In the genomic region with DNA sequence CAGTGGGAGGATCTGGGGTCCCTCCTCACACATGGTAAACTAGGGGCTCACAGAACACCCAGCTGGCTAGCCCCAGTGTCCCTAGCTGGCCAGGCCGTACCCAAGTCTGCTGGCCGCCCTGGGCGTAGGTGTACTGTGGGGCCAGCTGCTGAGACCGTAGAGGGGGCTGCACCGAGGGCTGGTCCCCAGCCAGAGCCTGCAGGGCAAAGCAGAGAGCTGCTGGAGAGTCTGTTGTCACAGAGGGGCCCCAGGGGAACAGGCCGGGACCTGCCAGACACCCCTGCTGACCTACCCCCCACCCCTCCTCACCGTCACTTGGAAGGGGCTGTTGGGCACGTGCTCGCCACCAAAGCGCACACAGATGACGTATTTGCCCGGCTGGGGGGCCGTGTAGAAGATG, we compare ENCODE assay signal across 17 cellular contexts. TPM values are rescaled to one million over a fixed set of nuclear protein-coding genes. Genes with fewer than 3 reads are reported as not detected.
DNase-seq lines count a peak whose midpoint lies in the region; ATAC-seq and TF ChIP-seq lines count a peak whose summit lies in the region.
"Had no signal": no experiment of that assay in that cellular context is flagged by ENCODE, and none has a peak within 500 bp of the region (broad histone marks: within the 10 kb centered on the region; RNA-seq: fewer than 3 reads in every experiment).

No MANE protein-coding gene starts in this region.

- peak overlapping the region; percentile 72 for H3K27ac ChIP-seq in rectal smooth muscle tissue (ENCODE audit: low read depth, low read length)
- H3K27ac ChIP-seq in colonic mucosa = no peak overlapping the region
- H3K27ac ChIP-seq: HL-60, PC-9 had no signal

- intact Hi-C loops in natural killer cell (cut with micrococcal nuclease) = no loop called here
- intact Hi-C loops in sciatic nerve (cut with DNase I) = no loop called here
- intact Hi-C loops in colonic mucosa (cut with DNase I) = no loop called here

- H3K27me3 Mint-ChIP-seq in natural killer cell (ENCODE audit: low read depth in 2 of 2) = no peaks in the 10 kb centered on the region
- H3K27me3 Mint-ChIP-seq in natural killer cell treated with Interleukin-12 subunit alpha and Interleukin-12 subunit beta and Interleukin-15 and Interleukin-18, amount 100 ng/mL, for 72 hours = no peaks in the 10 kb centered on the region
- H3K27me3 Mint-ChIP-seq in central memory CD8-positive, alpha-beta T cell = no peaks in the 10 kb centered on the region

- peaks cover 25 to 26% of the 10 kb centered on the region in 2 donors for H3K4me1 Mint-ChIP-seq in natural killer cell
- H3K4me1 Mint-ChIP-seq in natural killer cell treated with Interleukin-12 subunit alpha and Interleukin-12 subunit beta and Interleukin-15 and Interleukin-18, amount 100 ng/mL, for 72 hours (ENCODE audit: low read depth in 2 of 2) = peaks cover 5 to 28% of the 10 kb centered on the region in 2 donors
- peaks cover 18% of the 10 kb centered on the region for H3K4me1 Mint-ChIP-seq in central memory CD8-positive, alpha-beta T cell

- no peak overlapping the region for H3K9ac ChIP-seq in rectal smooth muscle tissue (ENCODE audit: low read length)
- no peak overlapping the region for H3K9ac ChIP-seq in colonic mucosa (ENCODE audit: low read depth in 2 of 2, low read length in 2 of 2)

- DNase-seq in natural killer cell = no peak
- no peak for DNase-seq in natural killer cell treated with Interleukin-12 subunit alpha and Interleukin-12 subunit beta and Interleukin-15 and Interleukin-18, amount 100 ng/mL, for 72 hours (ENCODE audit: low spot score)
- DNase-seq in central memory CD8-positive, alpha-beta T cell (ENCODE audit: low spot score in 2 of 2) = peak in 1 of 2 donors; percentile 7
- DNase-seq in sciatic nerve (ENCODE audit: low spot score) = no peak
- DNase-seq in colonic mucosa = no peak
- DNase-seq in stimulated activated CD4-positive, alpha-beta T cell treated with anti-CD3 and anti-CD28 coated beads, Interleukin-1b, Interleukin-23, amount 100 ng/mL, for 48 hours = no peak
- DNase-seq: DMS79 treated with DMSO at 0.1 percent for 48 hours, GDM1, MM.1S, NCI-H1105 treated with DMSO at 0.1 percent for 48 hours, NCI-H187 treated with DMSO at 0.1 percent for 48 hours, NCI-H446 treated with DMSO at 0.1 percent for 48 hours, NCI-H748 treated with DMSO at 0.1 percent for 48 hours, SHP77 had no signal

- no peak overlapping the region for H3K4me3 ChIP-seq in rectal smooth muscle tissue (ENCODE audit: low read length)
- no peak overlapping the region for H3K4me3 ChIP-seq in colonic mucosa
- H3K4me3 ChIP-seq: PC-9 had no signal

- H3K27me3 ChIP-seq in rectal smooth muscle tissue (ENCODE audit: control insufficient read depth, insufficient read depth, low read length) = no peaks in the 10 kb centered on the region
- no peaks in the 10 kb centered on the region for H3K27me3 ChIP-seq in colonic mucosa

- no peaks in the 10 kb centered on the region for H3K9me3 Mint-ChIP-seq in natural killer cell
- no peaks in the 10 kb centered on the region for H3K9me3 Mint-ChIP-seq in natural killer cell treated with Interleukin-12 subunit alpha and Interleukin-12 subunit beta and Interleukin-15 and Interleukin-18, amount 100 ng/mL, for 72 hours
- no peaks in the 10 kb centered on the region for H3K9me3 Mint-ChIP-seq in central memory CD8-positive, alpha-beta T cell

- H3K4me1 ChIP-seq in rectal smooth muscle tissue (ENCODE audit: control insufficient read depth, insufficient read depth, low read length) (no peaks in the 10 kb centered on the region), colonic mucosa (peaks cover 8% of the 10 kb centered on the region)

- no peaks in the 10 kb centered on the region for H3K9me3 ChIP-seq in colonic mucosa

- H3K27ac Mint-ChIP-seq in natural killer cell = peak overlapping the region; percentile 66 to 100
- H3K27ac Mint-ChIP-seq in natural killer cell treated with Interleukin-12 subunit alpha and Interleukin-12 subunit beta and Interleukin-15 and Interleukin-18, amount 100 ng/mL, for 72 hours = no peak overlapping the region
- H3K27ac Mint-ChIP-seq in central memory CD8-positive, alpha-beta T cell (ENCODE audit: low read depth) = peak overlapping the region; percentile 74

- ATAC-seq in natural killer cell (no peak), sciatic nerve (no peak)
- ATAC-seq in natural killer cell treated with Interleukin-12 subunit alpha and Interleukin-12 subunit beta and Interleukin-15 and Interleukin-18, amount 100 ng/mL, for 72 hours = no peak
- no peak for ATAC-seq in central memory CD8-positive, alpha-beta T cell (replicated peaks; ENCODE audit: extremely low read depth, poor library complexity, severe bottlenecking)

- TF ChIP-seq CTCF in natural killer cell (IDR thresholded peaks at IDR 0.05) (no peak), colonic mucosa (IDR thresholded peaks at IDR 0.05) (no peak)

- H3K36me3 ChIP-seq in rectal smooth muscle tissue (ENCODE audit: control insufficient read depth, insufficient read depth, low read length) (peaks cover 63% of the 10 kb centered on the region), colonic mucosa (no peaks in the 10 kb centered on the region)

- H3K4me3 Mint-ChIP-seq in natural killer cell = no peak overlapping the region
- H3K4me3 Mint-ChIP-seq in natural killer cell treated with Interleukin-12 subunit alpha and Interleukin-12 subunit beta and Interleukin-15 and Interleukin-18, amount 100 ng/mL, for 72 hours = no peak overlapping the region
- no peak overlapping the region for H3K4me3 Mint-ChIP-seq in central memory CD8-positive, alpha-beta T cell

- H3K36me3 Mint-ChIP-seq in natural killer cell = no peaks in the 10 kb centered on the region
- no peaks in the 10 kb centered on the region for H3K36me3 Mint-ChIP-seq in natural killer cell treated with Interleukin-12 subunit alpha and Interleukin-12 subunit beta and Interleukin-15 and Interleukin-18, amount 100 ng/mL, for 72 hours
- H3K36me3 Mint-ChIP-seq in central memory CD8-positive, alpha-beta T cell (ENCODE audit: insufficient read depth) = peaks cover 83% of the 10 kb centered on the region

RNA-seq across cellular contexts. Expression of a gene that starts 19.9 kb away (rescaled TPM):
- total RNA-seq in natural killer cell = 1,000 to 10,000 TPM; 2,872 to 3,483 (median 2,927) TPM
- total RNA-seq in natural killer cell treated with Interleukin-12 subunit alpha and Interleukin-12 subunit beta and Interleukin-15 and Interleukin-18, amount 100 ng/mL, for 72 hours = 100 to 1,000 TPM; 574 to 727 TPM
- total RNA-seq in sciatic nerve = 1,228 TPM
- 100 to 1,000 TPM; 124 to 773 TPM for total RNA-seq in colonic mucosa

RNA-seq across cellular contexts. Expression of a gene that starts 24.6 kb away (rescaled TPM):
- 100 to 1,000 TPM; 141 to 175 (median 152) TPM for total RNA-seq in natural killer cell
- total RNA-seq in natural killer cell treated with Interleukin-12 subunit alpha and Interleukin-12 subunit beta and Interleukin-15 and Interleukin-18, amount 100 ng/mL, for 72 hours = 10 to 100 TPM; 49.2 to 61.9 TPM
- total RNA-seq in sciatic nerve = 61.5 TPM
- 10 to 100 TPM; 44.4 to 49.1 TPM for total RNA-seq in colonic mucosa

RNA-seq across cellular contexts. Expression of a gene that starts 43.7 kb away (rescaled TPM):
- total RNA-seq in natural killer cell = 1,000 to 10,000 TPM; 2,249 to 2,456 (median 2,324) TPM
- total RNA-seq in natural killer cell treated with Interleukin-12 subunit alpha and Interleukin-12 subunit beta and Interleukin-15 and Interleukin-18, amount 100 ng/mL, for 72 hours = 1,000 to 10,000 TPM; 1,953 to 2,194 TPM
- 2,095 TPM for total RNA-seq in sciatic nerve
- total RNA-seq in colonic mucosa = 1,000 to 10,000 TPM; 1,915 to 2,641 TPM

RNA-seq across cellular contexts. Expression of a gene that starts 54.5 kb away (rescaled TPM):
- 10 to 100 TPM; 16.7 to 19.6 (median 16.8) TPM for total RNA-seq in natural killer cell
- total RNA-seq in natural killer cell treated with Interleukin-12 subunit alpha and Interleukin-12 subunit beta and Interleukin-15 and Interleukin-18, amount 100 ng/mL, for 72 hours = 10 to 100 TPM; 12.4 to 14.6 TPM
- 18.4 TPM for total RNA-seq in sciatic nerve
- 10 to 100 TPM; 19.1 to 29.2 TPM for total RNA-seq in colonic mucosa

RNA-seq across cellular contexts. Expression of a gene that starts 56.8 kb away (rescaled TPM):
- total RNA-seq in natural killer cell (10 to 100 TPM; 67.3 to 87.2 (median 67.7) TPM), sciatic nerve (56.7 TPM), colonic mucosa (10 to 100 TPM; 33.2 to 54.5 TPM)
- 10 to 100 TPM; 47.4 to 73.7 TPM for total RNA-seq in natural killer cell treated with Interleukin-12 subunit alpha and Interleukin-12 subunit beta and Interleukin-15 and Interleukin-18, amount 100 ng/mL, for 72 hours

Comparison
In these comparisons a context has a peak if more than half of its experiments do, and no peak if none do; other contexts are left out.
1. H3K27ac Mint-ChIP-seq: peak in natural killer cell (2 of 2) and central memory CD8-positive, alpha-beta T cell (single experiment); none in natural killer cell treated with Interleukin-12 subunit alpha and Interleukin-12 subunit beta and Interleukin-15 and Interleukin-18, amount 100 ng/mL, for 72 hours (0 of 2).